ENCODE assay signal across 21 cellular contexts in genomic region chr1:174090476-174090875, GRCh38.
DNase-seq lines count a peak whose midpoint lies in the region; ATAC-seq, FAIRE-seq and TF ChIP-seq lines count a peak whose summit lies in the region.
"Had no signal": no experiment of that assay in that cellular context is flagged by ENCODE, and none has a peak within 500 bp of the region (broad histone marks: within the 10 kb centered on the region; RNA-seq: fewer than 3 reads in every experiment).

No MANE protein-coding gene starts in this region.

- no peaks in the 10 kb centered on the region for H3K79me2 ChIP-seq in mammary epithelial cell (ENCODE audit: insufficient read depth, low read length)

- no peak overlapping the region for H3K4me3 Mint-ChIP-seq in T-cell
- H3K4me3 Mint-ChIP-seq: CD4-positive, alpha-beta T cell; HFFc6 had no signal

- peak; percentile 29 for TF ChIP-seq CTCF in D721Med (IDR thresholded peaks at IDR 0.05; ENCODE audit: insufficient read depth, missing control alignments)
- TF ChIP-seq CTCF in mammary epithelial cell (conservative IDR thresholded peaks at IDR 0.05 in 1 of 2, IDR thresholded peaks at IDR 0.05 in 1 of 2; ENCODE audit: extremely low read depth in 1 of 2, insufficient read depth in 1 of 2, low read depth in 1 of 2, low read length in 2 of 2): no peak

- H3K9ac ChIP-seq in mammary epithelial cell (ENCODE audit: insufficient read depth, low read length): no peak overlapping the region

- dilution Hi-C loops in mammary epithelial cell (cut with HindIII; ENCODE audit: low sequenced_read_pairs): no loop called here

- no peak overlapping the region for H3K4me3 ChIP-seq in mammary epithelial cell (replicated peaks in 1 of 3; ENCODE audit: insufficient read depth in 1 of 3, low read depth in 2 of 3, low read length in 3 of 3)
- H3K4me3 ChIP-seq: GM12878 had no signal

- no peaks in the 10 kb centered on the region for H4K20me1 ChIP-seq in mammary epithelial cell (ENCODE audit: insufficient read depth, low read length)

- H3K4me2 ChIP-seq in mammary epithelial cell (ENCODE audit: insufficient read depth, low read depth, low read length): no peak overlapping the region

- DNase-seq in D721Med (ENCODE audit: insufficient read length, low spot score) (peak; percentile 58), NCI-H1105 treated with DMSO at 0.1 percent for 48 hours (lab: John Stamatoyannopoulos, UW) (peak; percentile 66), NCI-H146 treated with DMSO at 0.1 percent for 48 hours (lab: John Stamatoyannopoulos, UW; ENCODE audit: unreplicated experiment) (peak; percentile 75), NCI-H82 treated with DMSO at 0.1 percent for 48 hours (lab: John Stamatoyannopoulos, UW; ENCODE audit: unreplicated experiment) (peak; percentile 70), mammary epithelial cell (no peak), T-cell (no peak), LoVo (ENCODE audit: low spot score) (no peak)
- DNase-seq: ACHN; BE2C; Caco-2; CD4-positive, alpha-beta T cell; DMS79 treated with DMSO at 0.1 percent for 48 hours; GOT3; H7; HFFc6; IMR-90 had no signal

- no peak overlapping the region for H3K27ac ChIP-seq in mammary epithelial cell (ENCODE audit: insufficient read depth, low read depth, low read length)
- H3K27ac ChIP-seq: C4-2B had no signal

- POLR2A ChIA-PET in T-cell (lab: Charles Lee): interaction anchor here in 1 of 2 donors (0.6 kb wide), 1 partner anchor 600 kb away, joined by 10 read pairs; no protein-coding TSS in a partner anchor

- WGBS in mammary epithelial cell (ENCODE audit: low coverage, missing lambda C conversion rate): 98% methylated on average over 3 of the region's 3 CpGs

- peaks cover 0 to 7% (median 4%) of the 10 kb centered on the region in 3 donors for H3K9me3 Mint-ChIP-seq in T-cell

- peaks cover 0 to 3% of the 10 kb centered on the region in 2 donors for H3K27me3 Mint-ChIP-seq in T-cell
- H3K27me3 Mint-ChIP-seq: CD4-positive, alpha-beta T cell had no signal

- H3K4me1 ChIP-seq in mammary epithelial cell (ENCODE audit: insufficient read depth, low read length): no peaks in the 10 kb centered on the region
- H3K4me1 ChIP-seq: BE2C, Caco-2 had no signal

- no peaks in the 10 kb centered on the region for H3K9me3 ChIP-seq in mammary epithelial cell (replicated peaks; ENCODE audit: insufficient read depth, low read length)
- H3K9me3 ChIP-seq: BE2C, Caco-2 had no signal

- H3K36me3 ChIP-seq in mammary epithelial cell (ENCODE audit: insufficient read depth, low read length): no peaks in the 10 kb centered on the region
- H3K36me3 ChIP-seq: BE2C had no signal

- peak; percentile 90 for FAIRE-seq in D721Med (lab: Jason Lieb, UNC)
- FAIRE-seq: A204.1, HTR-8/SVneo had no signal

- no peaks in the 10 kb centered on the region for H3K36me3 Mint-ChIP-seq in T-cell

- no peak overlapping the region for H3K27ac Mint-ChIP-seq in T-cell
- H3K27ac Mint-ChIP-seq: CD4-positive, alpha-beta T cell; HFFc6 had no signal

- intact Hi-C loops in mammary epithelial cell (cut with micrococcal nuclease): no loop called here

- CTCF ChIA-PET in mammary epithelial cell (lab: Charles Lee; ENCODE audit: low non-redundant PET) (no interaction called here), T-cell (lab: Charles Lee) (no interaction called here)

- no peak for ATAC-seq in T-cell (replicated peaks in 1 of 4)
- ATAC-seq: GM12878, HCT116 had no signal

- BruUV-seq in mammary epithelial cell (replicated peaks; lab: Mats Ljungman, UMichigan): no TSS peak

- no peak overlapping the region for H2AFZ ChIP-seq in mammary epithelial cell (ENCODE audit: low read depth, low read length)

- H3K27me3 ChIP-seq in mammary epithelial cell (ENCODE audit: insufficient read depth, low read length): no peaks in the 10 kb centered on the region
- H3K27me3 ChIP-seq: BE2C had no signal

- in situ Hi-C loops in mammary epithelial cell (cut with MboI; ENCODE audit: low sequenced_read_pairs in 2 of 2): loop anchor here in 1 of 2 donors (25.0 kb wide), 1 partner anchor 647 kb away; no protein-coding TSS in a partner anchor

- H3K4me1 Mint-ChIP-seq in T-cell: no peaks in the 10 kb centered on the region

Comparison
In these comparisons a context has a peak if more than half of its experiments do, and no peak if none do; other contexts are left out.
1. DNase-seq: peak in D721Med (single experiment), NCI-H1105 treated with DMSO at 0.1 percent for 48 hours (single experiment), NCI-H146 treated with DMSO at 0.1 percent for 48 hours (single experiment) and NCI-H82 treated with DMSO at 0.1 percent for 48 hours (single experiment); none in mammary epithelial cell (single experiment), T-cell (0 of 34) and LoVo (single experiment).